ENCODE assay signal across 12 cellular contexts in the genomic region with DNA sequence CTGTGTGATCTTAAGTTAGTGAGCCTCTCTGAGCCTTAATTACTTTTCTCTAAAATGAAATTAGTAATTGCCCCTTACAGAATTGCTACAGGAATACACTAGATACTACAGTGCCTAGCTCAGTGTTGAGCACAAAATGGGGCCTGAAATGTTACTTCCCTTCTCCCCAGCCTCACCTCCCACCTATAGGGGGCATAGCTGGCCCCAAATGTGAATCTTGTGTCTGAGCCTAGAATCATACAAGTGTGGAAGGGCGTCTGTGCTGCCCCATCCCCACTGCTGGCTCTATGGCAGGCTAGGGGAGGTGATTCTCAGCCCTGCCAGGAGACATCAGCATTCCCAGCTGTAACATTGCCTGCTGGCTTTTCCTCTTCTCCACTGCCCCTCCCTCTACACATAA. TPM values are rescaled to one million over a fixed set of nuclear protein-coding genes. Genes with fewer than 3 reads are reported as not detected.
DNase-seq lines count a peak whose midpoint lies in the region; ATAC-seq and TF ChIP-seq lines count a peak whose summit lies in the region.
"Had no signal": no experiment of that assay in that cellular context is flagged by ENCODE, and none has a peak within 500 bp of the region (broad histone marks: within the 10 kb centered on the region; RNA-seq: fewer than 3 reads in every experiment).

No MANE protein-coding gene starts in this region.

- peak overlapping the region; percentile 75 for H3K4me2 ChIP-seq in GM23248 (ENCODE audit: unreplicated experiment)

- DNase-seq in AG10803 (ENCODE audit: low read depth) (no peak), GM23248 (no peak), WTC11 (ENCODE audit: low spot score) (peak; percentile 54), lower lobe of right lung (no peak), testis (no peak), epidermal melanocyte (ENCODE audit: insufficient read length, low spot score) (no peak), NCI-H2171 treated with DMSO at 0.1 percent for 48 hours (lab: John Stamatoyannopoulos, UW) (no peak)
- DNase-seq: adrenal gland, sigmoid colon had no signal

- H3K4me1 ChIP-seq in GM23248 (ENCODE audit: insufficient read depth) (peaks cover 50% of the 10 kb centered on the region), lower lobe of right lung (peaks cover 48% of the 10 kb centered on the region), testis (peaks cover 17% of the 10 kb centered on the region)

- no peaks in the 10 kb centered on the region for H3K9me3 Mint-ChIP-seq in WTC11

- H3K36me3 Mint-ChIP-seq in WTC11 = peaks cover 15% of the 10 kb centered on the region; the same call in 1 of the 2 replicates

- H3K9me2 ChIP-seq in GM23248 (ENCODE audit: insufficient read depth) = no peaks in the 10 kb centered on the region

- in situ Hi-C loops in GM23248 (cut with MboI) = loop anchor here (25.0 kb wide), 1 partner anchor 330 kb away; no protein-coding TSS in a partner anchor

- CTCF ChIA-PET in WTC11 (lab: Charles Lee) = interaction anchor here (0.6 to 1.7 kb wide), 21 partner anchors 20 to 492 kb away, joined by 3 to 12 read pairs (median 3); partner anchors contain the start of genes IFT122, MBD4 and TRH

- POLR2A ChIA-PET in WTC11 (lab: Charles Lee) = interaction anchor here (0.5 kb wide), 1 partner anchor 62 kb away, joined by 4 read pairs; no protein-coding TSS in a partner anchor

- H3K9ac ChIP-seq in GM23248 = peak overlapping the region; percentile 68

- peaks cover 53% of the 10 kb centered on the region for H3F3A ChIP-seq in GM23248 (ENCODE audit: insufficient read depth)

- H3K27ac ChIP-seq in GM23248 = peak overlapping the region; percentile 92
- peak overlapping the region; percentile 53 for H3K27ac ChIP-seq in lower lobe of right lung
- H3K27ac ChIP-seq in testis = no peak overlapping the region

- no peak overlapping the region for H3K4me3 ChIP-seq in AG10803 (ENCODE audit: low read length)
- no peak overlapping the region for H3K4me3 ChIP-seq in GM23248
- no peak overlapping the region for H3K4me3 ChIP-seq in lower lobe of right lung
- H3K4me3 ChIP-seq in testis = no peak overlapping the region
- H3K4me3 ChIP-seq: adrenal gland, sigmoid colon had no signal

- 0 out of 2 replicates have a peak, but pooled peaks have one; percentile 6 for TF ChIP-seq CTCF in AG10803 (conservative IDR thresholded peaks at IDR 0.05; ENCODE audit: low read length)
- TF ChIP-seq CTCF in WTC11 (IDR thresholded peaks at IDR 0.05) = no peak
- no peak for TF ChIP-seq CTCF in lower lobe of right lung (IDR thresholded peaks at IDR 0.05)
- no peak for TF ChIP-seq CTCF in testis (IDR thresholded peaks at IDR 0.05)

- peaks cover 6% of the 10 kb centered on the region; the same call in 1 of the 2 replicates for H3K36me3 ChIP-seq in GM23248 (ENCODE audit: low read depth)
- H3K36me3 ChIP-seq in lower lobe of right lung = peaks cover 42% of the 10 kb centered on the region
- H3K36me3 ChIP-seq in testis (ENCODE audit: low read depth, missing control alignments) = no peaks in the 10 kb centered on the region

- intact Hi-C loops in lower lobe of right lung (cut with DNase I) = no loop called here
- intact Hi-C loops in testis (cut with DNase I; ENCODE audit: low total_unique reads) = loop anchor here (10.0 kb wide), 1 partner anchor 342 kb away; no protein-coding TSS in a partner anchor

- H3K27me3 ChIP-seq in GM23248 (replicated peaks; ENCODE audit: insufficient read depth) = no peaks in the 10 kb centered on the region
- H3K27me3 ChIP-seq in lower lobe of right lung (ENCODE audit: low read depth) = no peaks in the 10 kb centered on the region
- H3K27me3 ChIP-seq in testis = no peaks in the 10 kb centered on the region
- H3K27me3 ChIP-seq: adrenal gland, sigmoid colon had no signal

- no peaks in the 10 kb centered on the region for H3K27me3 Mint-ChIP-seq in WTC11 (ENCODE audit: low read depth)

- peaks cover 45% of the 10 kb centered on the region for H3K4me1 Mint-ChIP-seq in WTC11

- ATAC-seq in WTC11 (peak; percentile 72), lower lobe of right lung (no peak), GM19463 (IDR thresholded peaks at IDR 0.05; ENCODE audit: unreplicated experiment) (no peak)

- no peaks in the 10 kb centered on the region for H3K79me2 ChIP-seq in GM23248 (ENCODE audit: insufficient read depth)

- 62 to 75% methylated on average over 1 of the region's 1 CpG for WGBS in GM23248 (ENCODE audit: low coverage in 1 of 2, low lambda C conversion rate in 2 of 2, missing lambda C conversion rate in 2 of 2), 2 experiments
- 70 to 89% methylated on average over 1 of the region's 1 CpG for WGBS in testis, 2 donors

- TF ChIP-seq POLR2A in testis (IDR thresholded peaks at IDR 0.05) = no peak

- H2AFZ ChIP-seq in GM23248 = no peak overlapping the region

- no peak overlapping the region for H3K4me3 Mint-ChIP-seq in WTC11

- H4K20me1 ChIP-seq in GM23248 (ENCODE audit: insufficient read depth) = no peaks in the 10 kb centered on the region

- no peak overlapping the region for H3K27ac Mint-ChIP-seq in WTC11

- H3K9me3 ChIP-seq in GM23248 (ENCODE audit: low read depth) (no peaks in the 10 kb centered on the region), lower lobe of right lung (no peaks in the 10 kb centered on the region), testis (no peaks in the 10 kb centered on the region)
- H3K9me3 ChIP-seq: adrenal gland, sigmoid colon had no signal

TF ChIP-seq in WTC11, 78 proteins besides CTCF, POLR2A, EP300 and RAD21:
- TF ChIP-seq ZNF232 (CRISPR knock-in tag; IDR thresholded peaks at IDR 0.05) (no peak), RELA (CRISPR knock-in tag; IDR thresholded peaks at IDR 0.05; ENCODE audit: borderline replicate concordance) (no peak), FOXK1 (CRISPR knock-in tag; IDR thresholded peaks at IDR 0.05) (no peak), ZNF121 (CRISPR knock-in tag; IDR thresholded peaks at IDR 0.05) (no peak), HMGXB4 (CRISPR knock-in tag; IDR thresholded peaks at IDR 0.05) (no peak), SOX15 (CRISPR knock-in tag; IDR thresholded peaks at IDR 0.05) (no peak), TEAD4 (CRISPR knock-in tag; IDR thresholded peaks at IDR 0.05) (no peak)
- TF ChIP-seq, protein P1, sequence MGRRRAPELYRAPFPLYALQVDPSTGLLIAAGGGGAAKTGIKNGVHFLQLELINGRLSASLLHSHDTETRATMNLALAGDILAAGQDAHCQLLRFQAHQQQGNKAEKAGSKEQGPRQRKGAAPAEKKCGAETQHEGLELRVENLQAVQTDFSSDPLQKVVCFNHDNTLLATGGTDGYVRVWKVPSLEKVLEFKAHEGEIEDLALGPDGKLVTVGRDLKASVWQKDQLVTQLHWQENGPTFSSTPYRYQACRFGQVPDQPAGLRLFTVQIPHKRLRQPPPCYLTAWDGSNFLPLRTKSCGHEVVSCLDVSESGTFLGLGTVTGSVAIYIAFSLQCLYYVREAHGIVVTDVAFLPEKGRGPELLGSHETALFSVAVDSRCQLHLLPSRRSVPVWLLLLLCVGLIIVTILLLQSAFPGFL (CRISPR knock-in tag; IDR thresholded peaks at IDR 0.05; ENCODE audit: borderline replicate concordance) = no peak
- TF ChIP-seq, protein P2, sequence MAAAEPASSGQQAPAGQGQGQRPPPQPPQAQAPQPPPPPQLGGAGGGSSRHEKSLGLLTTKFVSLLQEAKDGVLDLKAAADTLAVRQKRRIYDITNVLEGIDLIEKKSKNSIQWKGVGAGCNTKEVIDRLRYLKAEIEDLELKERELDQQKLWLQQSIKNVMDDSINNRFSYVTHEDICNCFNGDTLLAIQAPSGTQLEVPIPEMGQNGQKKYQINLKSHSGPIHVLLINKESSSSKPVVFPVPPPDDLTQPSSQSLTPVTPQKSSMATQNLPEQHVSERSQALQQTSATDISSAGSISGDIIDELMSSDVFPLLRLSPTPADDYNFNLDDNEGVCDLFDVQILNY (CRISPR knock-in tag; IDR thresholded peaks at IDR 0.05) = no peak

RNA-seq across cellular contexts. Expression of gene IFT122, which starts 42.7 kb away (rescaled TPM):
- 16.3 and 25.4 TPM in 2 replicates for total RNA-seq in GM23248 (2014; rRNA removed; shearing (Covaris generic))
- 13.5 and 16.1 TPM in 2 replicates for polyA plus RNA-seq in GM23248 (2016; fragmentation: Nextera tagmentation; extraction: Ambion mirVana)
- total RNA-seq in WTC11 (2021) = 21.6 to 24.2 TPM (median 22.8 TPM) in 3 replicates
- total RNA-seq in lower lobe of right lung = 29.9 TPM
- total RNA-seq in testis = 100 to 1,000 TPM; 125 to 168 TPM
- polyA plus RNA-seq in testis (ENCODE audit: insufficient read depth, low read depth, low replicate concordance) = 218 TPM

RNA-seq across cellular contexts. Expression of gene MBD4, which starts 43.0 kb away (rescaled TPM):
- total RNA-seq in GM23248 (2014; rRNA removed; shearing (Covaris generic)) = 27.2 and 49.8 TPM in 2 replicates
- polyA plus RNA-seq in GM23248 (2016; fragmentation: Nextera tagmentation; extraction: Ambion mirVana) (36.2 and 36.8 TPM in 2 replicates), testis (ENCODE audit: insufficient read depth, low read depth, low replicate concordance) (30.3 TPM)
- total RNA-seq in WTC11 (2021) (31.4 to 36.9 TPM (median 33.0 TPM) in 3 replicates), lower lobe of right lung (38.8 TPM), testis (10 to 100 TPM; 26.0 to 27.6 TPM)

RNA-seq across cellular contexts. Expression of gene RHO, which starts 45.7 kb away (rescaled TPM):
- total RNA-seq in GM23248 (2014; rRNA removed; shearing (Covaris generic)) = not detected in 2 replicates
- polyA plus RNA-seq in GM23248 (2016; fragmentation: Nextera tagmentation; extraction: Ambion mirVana) (not detected in 2 replicates), testis (ENCODE audit: insufficient read depth, low read depth, low replicate concordance) (not detected)
- total RNA-seq in WTC11 (2021) (not detected in 3 replicates), lower lobe of right lung (not detected), testis (under 1 TPM in 1 of 2 donors, not detected in 1; 0.25 TPM)
- total RNA-seq: adrenal gland, fibroblast of lung, lower leg skin, sigmoid colon had no signal
- polyA plus RNA-seq: adrenal gland, fibroblast of lung, sigmoid colon had no signal

RNA-seq across cellular contexts. Expression of gene EFCAB12, which starts 54.3 kb away (rescaled TPM):
- total RNA-seq in GM23248 (2014; rRNA removed; shearing (Covaris generic)) = not detected in 2 replicates
- polyA plus RNA-seq in GM23248 (2016; fragmentation: Nextera tagmentation; extraction: Ambion mirVana) (not detected in 2 replicates), testis (ENCODE audit: insufficient read depth, low read depth, low replicate concordance) (16.0 TPM)
- total RNA-seq in WTC11 (2021) (0.16 to 0.34 TPM (median 0.20 TPM) in 3 replicates), lower lobe of right lung (4.8 TPM), testis (10 to 100 TPM in 1 of 2 donors, 1 to 10 TPM in 1; 7.3 to 13.7 TPM)
- total RNA-seq: lower leg skin had no signal
- polyA plus RNA-seq: fibroblast of lung had no signal

Comparison
In these comparisons a context has a peak if more than half of its experiments do, and no peak if none do; other contexts are left out.
1. H3K27ac ChIP-seq: peak in GM23248 (single experiment) and lower lobe of right lung (single experiment); none in testis (0 of 2).